Comparison of ENCODE assay signal across 8 cellular contexts in the genomic region with DNA sequence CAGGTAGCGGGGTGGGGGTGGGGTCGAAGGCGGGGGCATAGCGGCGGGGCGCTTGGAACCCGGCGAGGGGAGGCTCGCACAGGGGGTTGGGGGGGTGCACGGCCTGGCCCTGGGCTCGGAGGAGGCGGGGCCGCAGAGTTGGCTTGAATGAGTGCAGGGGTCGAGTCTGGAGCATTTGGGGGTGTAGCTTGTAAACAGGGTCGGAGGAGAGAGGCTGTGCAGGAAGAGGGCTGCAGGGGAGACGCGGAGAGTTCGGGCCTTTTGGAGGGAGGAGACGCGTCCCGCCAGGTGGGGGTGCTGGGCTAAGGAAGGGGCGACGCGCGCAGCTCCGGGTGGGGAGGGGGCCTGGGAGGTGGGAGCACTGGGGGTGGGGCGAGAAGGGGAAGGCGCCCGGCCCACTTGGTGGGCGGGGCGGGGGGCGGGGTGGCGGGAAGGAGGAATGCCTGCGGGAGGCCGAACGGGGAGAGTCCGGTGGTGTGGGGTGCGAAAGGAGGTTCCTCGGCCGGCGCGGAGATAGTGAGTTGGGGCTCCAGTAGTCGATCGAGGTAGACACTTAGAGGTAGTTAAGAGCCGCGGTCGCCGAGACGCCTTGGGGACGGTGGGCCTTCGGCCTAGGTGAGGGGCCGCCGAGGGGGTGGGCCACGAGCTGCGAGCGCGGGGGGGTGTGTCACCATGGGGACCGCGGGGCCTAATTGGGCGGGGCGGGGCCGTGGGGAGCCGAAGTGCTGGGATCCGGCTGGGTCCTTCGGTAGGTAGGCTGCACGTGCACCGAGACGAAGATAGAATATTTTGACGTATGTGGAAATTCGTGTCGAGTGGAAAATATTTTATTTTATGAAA. TPM values are rescaled to one million over a fixed set of nuclear protein-coding genes. Genes with fewer than 3 reads are reported as not detected.
DNase-seq lines count a peak whose midpoint lies in the region; ATAC-seq lines count a peak whose summit lies in the region.

No MANE protein-coding gene starts in this region.

- peaks cover 9% of the 10 kb centered on the region for H3K4me1 ChIP-seq in ectodermal cell (ENCODE audit: control insufficient read depth, insufficient read depth, low read length)

- peak overlapping the region; percentile 88 for H3K4me3 Mint-ChIP-seq in activated CD4-positive, alpha-beta memory T cell treated with anti-CD3 and anti-CD28 coated beads, Interleukin-2, amount 10 ng/mL, durations not matched to agents 7 days and 5 days

- H3K9me3 Mint-ChIP-seq in activated CD4-positive, alpha-beta memory T cell treated with anti-CD3 and anti-CD28 coated beads, Interleukin-2, amount 10 ng/mL, durations not matched to agents 7 days and 5 days, result no peaks in the 10 kb centered on the region

- H3K27ac ChIP-seq in ectodermal cell (ENCODE audit: insufficient read depth, low read depth, low read length, poor library complexity, severe bottlenecking), result peak overlapping the region; percentile 88

- DNase-seq in Ammon's horn (ENCODE audit: low spot score), result peak; percentile 50
- DNase-seq in GM19238 (ENCODE audit: insufficient read length, low spot score), result peak; percentile 51
- DNase-seq in NCI-H526 (lab: John Stamatoyannopoulos, UW), result peak; percentile 66 to 88
- peak; percentile 67 for DNase-seq in activated CD4-positive, alpha-beta memory T cell treated with anti-CD3 and anti-CD28 coated beads, Interleukin-2, amount 10 ng/mL, durations not matched to agents 7 days and 5 days
- peak; percentile 30 to 74 for DNase-seq in lung microvascular endothelial cell (ENCODE audit: low read depth in 2 of 2)
- peak; percentile 46 for DNase-seq in stimulated activated CD8-positive, alpha-beta memory T cell treated with anti-CD3 and anti-CD28 coated beads, Interleukin-12 subunit alpha, Interleukin-12 subunit beta, amount 100 ng/mL, for 1 hour (ENCODE audit: low read depth)

- peaks cover 10% of the 10 kb centered on the region for H3K36me3 ChIP-seq in ectodermal cell (ENCODE audit: control insufficient read depth, insufficient read depth, low read length)

- POLR2A ChIA-PET in activated CD4-positive, alpha-beta memory T cell treated with anti-CD3 and anti-CD28 coated beads, Interleukin-2, amount 10 ng/mL, durations not matched to agents 7 days and 5 days (lab: Charles Lee), result interaction anchor here (0.5 to 3.3 kb wide), 24 partner anchors 8 to 1572 kb away, joined by 3 to 24 read pairs (median 4); partner anchors contain the start of genes FBXO11 and MSH2

- peaks cover 22% of the 10 kb centered on the region for H3K4me1 Mint-ChIP-seq in activated CD4-positive, alpha-beta memory T cell treated with anti-CD3 and anti-CD28 coated beads, Interleukin-2, amount 10 ng/mL, durations not matched to agents 7 days and 5 days

- WGBS in ectodermal cell, 2 experiments, result 1% methylated on average over 63 to 70 of the region's 71 CpGs

- peaks cover 14% of the 10 kb centered on the region for H3K36me3 Mint-ChIP-seq in activated CD4-positive, alpha-beta memory T cell treated with anti-CD3 and anti-CD28 coated beads, Interleukin-2, amount 10 ng/mL, durations not matched to agents 7 days and 5 days (ENCODE audit: low read depth)

- H3K27me3 Mint-ChIP-seq in activated CD4-positive, alpha-beta memory T cell treated with anti-CD3 and anti-CD28 coated beads, Interleukin-2, amount 10 ng/mL, durations not matched to agents 7 days and 5 days, result no peaks in the 10 kb centered on the region

- CTCF ChIA-PET in activated CD4-positive, alpha-beta memory T cell treated with anti-CD3 and anti-CD28 coated beads, Interleukin-2, amount 10 ng/mL, durations not matched to agents 7 days and 5 days (lab: Charles Lee), result interaction anchor here (0.6 to 2.1 kb wide), 6 partner anchors 10 to 562 kb away, joined by 3 to 7 read pairs (median 4); no protein-coding TSS in a partner anchor

- no peaks in the 10 kb centered on the region for H3K9me3 ChIP-seq in ectodermal cell (ENCODE audit: control insufficient read depth, low read length)

- ATAC-seq in HG03432 (IDR thresholded peaks at IDR 0.05; ENCODE audit: unreplicated experiment), result peak; percentile 27

- peak overlapping the region; percentile 85 for H3K27ac Mint-ChIP-seq in activated CD4-positive, alpha-beta memory T cell treated with anti-CD3 and anti-CD28 coated beads, Interleukin-2, amount 10 ng/mL, durations not matched to agents 7 days and 5 days

- H3K4me3 ChIP-seq in ectodermal cell (ENCODE audit: insufficient read depth, low read depth, low read length), result peak overlapping the region; percentile 65

- no peaks in the 10 kb centered on the region for H3K27me3 ChIP-seq in ectodermal cell (ENCODE audit: control insufficient read depth, insufficient read depth, low read length, poor library complexity, severe bottlenecking)

RNA-seq across cellular contexts. Expression of gene MSH6, which starts 0.8 kb away (rescaled TPM):
- 10 to 100 TPM; 77.4 to 84.1 TPM for total RNA-seq in activated CD4-positive, alpha-beta memory T cell treated with anti-CD3 and anti-CD28 coated beads, Interleukin-2, amount 10 ng/mL, durations not matched to agents 7 days and 5 days
- polyA plus RNA-seq in ectodermal cell (2013, experiment 1 of 4), result 239 TPM
- 265 TPM for polyA plus RNA-seq in ectodermal cell (2013, experiment 2 of 4)
- 159 TPM for polyA plus RNA-seq in ectodermal cell (2013, experiment 3 of 4)
- 167 TPM for polyA plus RNA-seq in ectodermal cell (2013, experiment 4 of 4)
- total RNA-seq in lung microvascular endothelial cell, result 13.5 and 13.7 TPM in 2 replicates

Comparison
In these comparisons a context has a peak if more than half of its experiments do, and no peak if none do; other contexts are left out.
1. Peak in every context shown above with its lines: DNase-seq, ATAC-seq, H3K4me3 ChIP-seq and H3K27ac ChIP-seq.